ENCODE assay signal across 20 cellular contexts in genomic region chr10:70054902-70055301, GRCh38. TPM values are rescaled to one million over a fixed set of nuclear protein-coding genes. Genes with fewer than 3 reads are reported as not detected.
A peak's percentile ranks its signal among the peaks of the same experiment; 100 is the strongest.
DNase-seq lines count a peak whose midpoint lies in the region; ATAC-seq, FAIRE-seq and TF ChIP-seq lines count a peak whose summit lies in the region.
"Had no signal": no experiment of that assay in that cellular context is flagged by ENCODE, and none has a peak within 500 bp of the region (broad histone marks: within the 10 kb centered on the region; RNA-seq: fewer than 3 reads in every experiment).

No MANE protein-coding gene starts in this region.

- H2BK15ac ChIP-seq in H1 (ENCODE audit: low read length), result no peak overlapping the region

- H3K4me1 ChIP-seq in PC-3 (ENCODE audit: insufficient read depth, low read length), result peaks cover 32% of the 10 kb centered on the region
- peaks cover 0 to 10% (median 1%) of the 10 kb centered on the region in 4 experiments; a peak in 4 of 7 replicates for H3K4me1 ChIP-seq in H1 (replicated peaks in 1 of 4; ENCODE audit: control insufficient read depth in 3 of 4, insufficient read depth in 4 of 4, low read length in 3 of 4)
- H3K4me1 ChIP-seq: BE2C had no signal

- H2BK12ac ChIP-seq in H1 (ENCODE audit: low read depth, low read length), result no peak overlapping the region

- no peak overlapping the region for H3K4me3 ChIP-seq in PC-3 (ENCODE audit: low read length)
- H3K4me3 ChIP-seq in H1 (ENCODE audit: extremely low read depth in 1 of 4, insufficient read depth in 2 of 4, low read depth in 3 of 4, low read length in 4 of 4), result no peak overlapping the region

- H3K14ac ChIP-seq in H1 (ENCODE audit: insufficient read length), result no peak overlapping the region

- no peak overlapping the region for H2BK20ac ChIP-seq in H1 (ENCODE audit: low read length)

- no peak for TF ChIP-seq POLR2A in H1 (IDR thresholded peaks at IDR 0.05; ENCODE audit: control extremely low read depth in 1 of 2, low read depth in 2 of 2, low read length in 2 of 2)

- no peak overlapping the region for H2BK120ac ChIP-seq in H1 (replicated peaks; ENCODE audit: low read depth, low read length)

- H4K20me1 ChIP-seq in PC-3 (ENCODE audit: low read length) (no peaks in the 10 kb centered on the region), H1 (replicated peaks in 1 of 2; ENCODE audit: control insufficient read depth in 1 of 2, insufficient read depth in 2 of 2, low read length in 2 of 2) (peaks cover 5 to 7% of the 10 kb centered on the region in 2 experiments)

- no peak overlapping the region for H4K91ac ChIP-seq in H1 (replicated peaks; ENCODE audit: insufficient read length, low read length)

- no peak overlapping the region for H3K23ac ChIP-seq in H1 (ENCODE audit: insufficient read length)

- H4K8ac ChIP-seq in H1 (ENCODE audit: extremely low read depth, insufficient read depth, low read length), result no peak overlapping the region

- H3K9me3 ChIP-seq in PC-3 (ENCODE audit: low read length), result no peaks in the 10 kb centered on the region
- no peaks in the 10 kb centered on the region for H3K9me3 ChIP-seq in H1 (ENCODE audit: insufficient read depth in 2 of 2, low read depth in 1 of 2, low read length in 1 of 2)
- H3K9me3 ChIP-seq: BE2C, upper lobe of right lung had no signal

- H3K4me1 Mint-ChIP-seq in activated naive CD8-positive, alpha-beta T cell (ENCODE audit: low read depth), result peaks cover 9% of the 10 kb centered on the region
- peaks cover 9% of the 10 kb centered on the region for H3K4me1 Mint-ChIP-seq in activated naive CD8-positive, alpha-beta T cell treated with anti-CD3 and anti-CD28 coated beads, Interleukin-2, amount 50 U/mL, for 24 hours
- peaks cover 37% of the 10 kb centered on the region for H3K4me1 Mint-ChIP-seq in progenitor cell of endocrine pancreas (ENCODE audit: low read depth)

- TSS peak; percentile 15 for BruUV-seq in PC-3 (replicated peaks; lab: Mats Ljungman, UMichigan)

- ATAC-seq in activated naive CD8-positive, alpha-beta T cell treated with anti-CD3 and anti-CD28 coated beads, Interleukin-2, amount 50 U/mL, for 24 hours, result no peak
- ATAC-seq in PC-3, result no peak
- no peak for ATAC-seq in HG02610 (IDR thresholded peaks at IDR 0.05; ENCODE audit: unreplicated experiment)
- ATAC-seq: upper lobe of right lung had no signal

- DNase-seq in activated naive CD8-positive, alpha-beta T cell treated with anti-CD3 and anti-CD28 coated beads, Interleukin-2, amount 50 U/mL, for 24 hours, result no peak
- DNase-seq in PC-3 (peak; percentile 23), H1 (ENCODE audit: low read depth in 1 of 2, low spot score in 2 of 2) (no peak), progenitor cell of endocrine pancreas (ENCODE audit: low spot score, unreplicated experiment) (no peak), DMS 273 (lab: John Stamatoyannopoulos, UW; ENCODE audit: unreplicated experiment) (no peak), COLO668 (lab: John Stamatoyannopoulos, UW; ENCODE audit: unreplicated experiment) (no peak)
- DNase-seq: activated CD8-positive, alpha-beta memory T cell treated with anti-CD3 and anti-CD28 coated beads, Interleukin-2, amount 50 U/mL, for 48 hours; aorta; BE2C; foreskin melanocyte; GF-D8; MM.1S; SHP77 treated with DMSO at 0.1 percent for 48 hours; stimulated activated CD4-positive, alpha-beta T cell treated with anti-CD3 and anti-CD28 coated beads, Interleukin-1b, Interleukin-23, amount 100 ng/mL, for 48 hours; stimulated activated CD8-positive, alpha-beta memory T cell treated with anti-CD3 and anti-CD28 coated beads, Interleukin-4, amount 100 ng/mL, for 48 hours; upper lobe of right lung had no signal

- H3K23me2 ChIP-seq in H1 (ENCODE audit: low read depth, low read length), result peaks cover 10% of the 10 kb centered on the region

- H3K4me2 ChIP-seq in PC-3 (ENCODE audit: low read length) (peak overlapping the region; percentile 88), H1 (ENCODE audit: insufficient read depth in 1 of 2, low read depth in 2 of 2, low read length in 2 of 2) (no peak overlapping the region)

- intact Hi-C loops in PC-3 (cut with micrococcal nuclease), result loop anchor here (5.0 kb wide), 1 partner anchor 88 kb away; no protein-coding TSS in a partner anchor

- WGBS in H1 (ENCODE audit: extremely low coverage in 1 of 2, insufficient coverage in 1 of 2, insufficient read length in 1 of 2, insufficient replicate concordance in 2 of 2, low coverage in 1 of 2, low lambda C conversion rate in 2 of 2, missing lambda C conversion rate in 1 of 2), 2 experiments, result 37% methylated on average over 4 of the region's 4 CpGs; no CpG with 5 or more reads in 1 of the 2 experiments

- FAIRE-seq in H1 (lab: Jason Lieb, UNC), result peak; percentile 52
- FAIRE-seq: GM18507, keratinocyte had no signal

- H3K27ac Mint-ChIP-seq in activated naive CD8-positive, alpha-beta T cell, result no peak overlapping the region
- H3K27ac Mint-ChIP-seq in activated naive CD8-positive, alpha-beta T cell treated with anti-CD3 and anti-CD28 coated beads, Interleukin-2, amount 50 U/mL, for 24 hours, result no peak overlapping the region
- peak overlapping the region; percentile 98 for H3K27ac Mint-ChIP-seq in progenitor cell of endocrine pancreas

- no peak overlapping the region for H2BK5ac ChIP-seq in H1 (ENCODE audit: low read depth, low read length)

- H3K36me3 ChIP-seq in PC-3 (ENCODE audit: low read depth, low read length), result no peaks in the 10 kb centered on the region; the same call in 1 of the 2 replicates
- H3K36me3 ChIP-seq in H1 (ENCODE audit: control insufficient read depth in 2 of 4, insufficient read depth in 4 of 4, low read length in 3 of 4), result no peaks in the 10 kb centered on the region
- H3K36me3 ChIP-seq: BE2C, upper lobe of right lung had no signal

- TF ChIP-seq EP300 in H1 (IDR thresholded peaks at IDR 0.05; ENCODE audit: borderline replicate concordance in 1 of 2, low read depth in 2 of 2, low read length in 2 of 2), result no peak

- no peaks in the 10 kb centered on the region for H3K9me2 ChIP-seq in PC-3 (replicated peaks; ENCODE audit: low read length)

- peaks cover 4% of the 10 kb centered on the region for H3F3A ChIP-seq in PC-3 (ENCODE audit: low read length, unreplicated experiment)

- peak overlapping the region; percentile 74 for H3K4me3 Mint-ChIP-seq in activated naive CD8-positive, alpha-beta T cell
- H3K4me3 Mint-ChIP-seq in activated naive CD8-positive, alpha-beta T cell treated with anti-CD3 and anti-CD28 coated beads, Interleukin-2, amount 50 U/mL, for 24 hours, result no peak overlapping the region
- peak overlapping the region; percentile 94 for H3K4me3 Mint-ChIP-seq in progenitor cell of endocrine pancreas (ENCODE audit: low read depth)

- H2AFZ ChIP-seq in PC-3 (ENCODE audit: low read length) (no peak overlapping the region), H1 (ENCODE audit: low read length) (no peak overlapping the region)

- H3K9me3 Mint-ChIP-seq in activated naive CD8-positive, alpha-beta T cell (ENCODE audit: low read depth), result no peaks in the 10 kb centered on the region
- H3K9me3 Mint-ChIP-seq in activated naive CD8-positive, alpha-beta T cell treated with anti-CD3 and anti-CD28 coated beads, Interleukin-2, amount 50 U/mL, for 24 hours, result no peaks in the 10 kb centered on the region
- H3K9me3 Mint-ChIP-seq in progenitor cell of endocrine pancreas (ENCODE audit: low read depth), result no peaks in the 10 kb centered on the region

- no peak overlapping the region for H3K18ac ChIP-seq in H1 (ENCODE audit: extremely low read depth, low read length)

- H3K36me3 Mint-ChIP-seq in activated naive CD8-positive, alpha-beta T cell, result no peaks in the 10 kb centered on the region
- H3K36me3 Mint-ChIP-seq in activated naive CD8-positive, alpha-beta T cell treated with anti-CD3 and anti-CD28 coated beads, Interleukin-2, amount 50 U/mL, for 24 hours (ENCODE audit: low read depth), result no peaks in the 10 kb centered on the region
- no peaks in the 10 kb centered on the region for H3K36me3 Mint-ChIP-seq in progenitor cell of endocrine pancreas (ENCODE audit: insufficient read depth)

- no peak for TF ChIP-seq CTCF in PC-3 (conservative IDR thresholded peaks at IDR 0.05; ENCODE audit: low read depth, low read length)
- TF ChIP-seq CTCF in H1 (IDR thresholded peaks at IDR 0.05; ENCODE audit: control extremely low read depth in 1 of 3, insufficient read depth in 1 of 3, low read depth in 1 of 3, low read length in 3 of 3), result no peak
- no peak for TF ChIP-seq CTCF in progenitor cell of endocrine pancreas (IDR thresholded peaks at IDR 0.05; ENCODE audit: unreplicated experiment)

- H3K27me3 ChIP-seq in PC-3 (ENCODE audit: low read length), result peaks cover 16% of the 10 kb centered on the region
- H3K27me3 ChIP-seq in H1 (replicated peaks in 1 of 4; ENCODE audit: control insufficient read depth in 3 of 4, extremely low read depth in 1 of 4, insufficient read depth in 3 of 4, low read length in 3 of 4), result peaks cover 30 to 74% (median 58%) of the 10 kb centered on the region in 4 experiments
- H3K27me3 ChIP-seq: BE2C had no signal

- no peak overlapping the region for H3K27ac ChIP-seq in PC-3 (ENCODE audit: low read length)
- H3K27ac ChIP-seq in H1 (ENCODE audit: low read depth, low read length), result no peak overlapping the region
- H3K27ac ChIP-seq: upper lobe of right lung had no signal

- no peak for TF ChIP-seq RAD21 in H1 (IDR thresholded peaks at IDR 0.05 in 1 of 2, conservative IDR thresholded peaks at IDR 0.05 in 1 of 2; ENCODE audit: low read depth in 2 of 2, low read length in 2 of 2)

- no peak overlapping the region for H4K5ac ChIP-seq in H1 (ENCODE audit: insufficient read length, low read depth, low read length)

- H3K79me2 ChIP-seq in PC-3 (ENCODE audit: low read length) (peaks cover 49% of the 10 kb centered on the region), H1 (ENCODE audit: control insufficient read depth in 1 of 2, insufficient read depth in 2 of 2, low read length in 2 of 2) (no peaks in the 10 kb centered on the region)

- no peak overlapping the region for H3K9ac ChIP-seq in PC-3 (ENCODE audit: low read length)
- no peak overlapping the region for H3K9ac ChIP-seq in H1 (replicated peaks in 1 of 4; ENCODE audit: extremely low read depth in 1 of 4, low read depth in 3 of 4, low read length in 3 of 4)

- no peaks in the 10 kb centered on the region; the same call in 1 of the 2 replicates for H3K79me1 ChIP-seq in H1 (ENCODE audit: low read depth, low read length)

- POLR2A ChIA-PET in PC-3 (lab: Charles Lee; ENCODE audit: unreplicated experiment), result no interaction called here
- POLR2A ChIA-PET in H1 (lab: Charles Lee; ENCODE audit: partially characterized antibody), result interaction anchor here (1.2 kb wide), 1 partner anchor 12 kb away, joined by 5 read pairs; no protein-coding TSS in a partner anchor

- CTCF ChIA-PET in PC-3 (lab: Charles Lee) (interaction anchor here (1.1 to 2.1 kb wide), 2 partner anchors 10 to 91 kb away, joined by 3 to 7 read pairs; partner anchors contain the start of gene TYSND1), H1 (lab: Charles Lee; ENCODE audit: partially characterized antibody) (interaction anchor here (0.8 to 4.3 kb wide), 12 partner anchors 9 to 332 kb away, joined by 3 to 26 read pairs (median 4); no protein-coding TSS in a partner anchor)

- H3K56ac ChIP-seq in H1 (replicated peaks; ENCODE audit: insufficient read length, low read depth, low read length), result no peak overlapping the region

- peaks cover 36% of the 10 kb centered on the region for H3K27me3 Mint-ChIP-seq in activated naive CD8-positive, alpha-beta T cell
- H3K27me3 Mint-ChIP-seq in activated naive CD8-positive, alpha-beta T cell treated with anti-CD3 and anti-CD28 coated beads, Interleukin-2, amount 50 U/mL, for 24 hours, result peaks cover 44% of the 10 kb centered on the region
- no peaks in the 10 kb centered on the region for H3K27me3 Mint-ChIP-seq in progenitor cell of endocrine pancreas

- no peak overlapping the region for H3K4ac ChIP-seq in H1 (replicated peaks; ENCODE audit: insufficient read length, low read depth, low read length)

- H2AK5ac ChIP-seq in H1 (ENCODE audit: low read depth, low read length), result no peak overlapping the region

RNA-seq across cellular contexts. Expression of gene MACROH2A2, which starts 2.3 kb away (rescaled TPM):
- total RNA-seq in PC-3 (2014; rRNA removed) (86.7 and 103 TPM in 2 replicates), progenitor cell of endocrine pancreas (128 and 143 TPM in 2 replicates)
- 7.8 and 7.9 TPM in 2 replicates for total RNA-seq in H1 (2021; fragmentation: NEBNext Ultra II Directional; extraction: Animal tissue kit (Norgen Biotek cat#: 25700))
- 9.3 and 12.4 TPM in 2 replicates for polyA plus RNA-seq in H1 (2011; rRNA removed)
- 13.6 TPM for polyA plus RNA-seq in H1 (2011; cell fraction: cytosol; rRNA removed)
- 11.5 TPM for polyA plus RNA-seq in H1 (2011; cell fraction: nucleus; rRNA removed)
- polyA plus RNA-seq in H1 (2012, experiment 1 of 2), result 14.4 to 23.3 TPM (median 20.2 TPM) in 4 replicates
- polyA plus RNA-seq in H1 (2012, experiment 2 of 2), result 16.6 TPM
- polyA plus RNA-seq in H1 (2013, experiment 1 of 2), result 8.2 TPM
- polyA plus RNA-seq in H1 (2013, experiment 2 of 2), result 9.1 TPM
- 4.5 and 6.0 TPM in 2 replicates for polyA minus RNA-seq in H1 (2011; rRNA and poly(A)+ RNA removed)
- polyA minus RNA-seq in H1 (2011; cell fraction: cytosol; rRNA and poly(A)+ RNA removed), result 8.1 TPM
- 4.3 TPM for polyA minus RNA-seq in H1 (2011; cell fraction: nucleus; rRNA and poly(A)+ RNA removed)
